In genomic region chr6:132525866-132526265, GRCh38 we compare ENCODE assay signal across 33 cellular contexts. TPM values are rescaled to one million over a fixed set of nuclear protein-coding genes. Genes with fewer than 3 reads are reported as not detected.
"Had no signal": no experiment of that assay in that cellular context is flagged by ENCODE, and none has a peak within 500 bp of the region (broad histone marks: within the 10 kb centered on the region; RNA-seq: fewer than 3 reads in every experiment).

No MANE protein-coding gene starts in this region.

- H3K4me1 ChIP-seq: ascending aorta, body of pancreas, Peyer's patch had no signal

- DNase-seq: activated CD4-positive, alpha-beta memory T cell treated with anti-CD3 and anti-CD28 coated beads for 36 hours; activated CD4-positive, alpha-beta T cell treated with anti-CD3 and anti-CD28 coated beads, Interleukin-2, amount 10 ng/mL, durations not matched to agents 7 days and 5 days; activated CD4-positive, CD25-positive, alpha-beta regulatory T cell; activated CD8-positive, alpha-beta memory T cell treated with anti-CD3 and anti-CD28 coated beads for 24 hours; activated effector memory CD4-positive, alpha-beta T cell treated with anti-CD3 and anti-CD28 coated beads, Interleukin-2, amount 50 U/mL, for 16 hours; activated naive CD4-positive, alpha-beta T cell treated with anti-CD3 and anti-CD28 coated beads, Interleukin-2, amount 10 ng/mL, durations not matched to agents 7 days and 5 days; activated naive CD8-positive, alpha-beta T cell treated with anti-CD3 and anti-CD28 coated beads, Interleukin-2, amount 50 U/mL, for 24 hours; activated T-cell treated with anti-CD3 and anti-CD28 coated beads, Interleukin-2, amount 50 U/mL, for 4 hours; amniotic stem cell; body of pancreas; central memory CD4-positive, alpha-beta T cell; Karpas-422; NCI-H1092; NCI-H1417; NCI-H1694; NCI-H2029; NCI-H2107; NCI-H2171 treated with DMSO at 0.1 percent for 48 hours; NCI-H226; NCI-H526; NCI-H774; NK-92 treated with Interleukin-12 subunit alpha and Interleukin-12 subunit beta, amount 100 ng/mL, for 24 hours; OCI-M1; Peyer's patch; SHP77 treated with DMSO at 0.1 percent for 48 hours; T-helper 17 cell; T-helper 9 cell had no signal

- FAIRE-seq: bronchial epithelial cell, K562, TTC549 had no signal

- H3K4me1 Mint-ChIP-seq: T-helper 17 cell had no signal

- ATAC-seq: activated naive CD8-positive, alpha-beta T cell treated with anti-CD3 and anti-CD28 coated beads, Interleukin-2, amount 50 U/mL, for 24 hours; activated T-cell treated with anti-CD3 and anti-CD28 coated beads, Interleukin-2, amount 50 U/mL, for 4 hours; body of pancreas; K562; T-helper 17 cell had no signal

- H3K36me3 ChIP-seq: ascending aorta, Peyer's patch had no signal

- H3K36me3 Mint-ChIP-seq: activated CD4-positive, alpha-beta memory T cell treated with anti-CD3 and anti-CD28 coated beads for 36 hours; activated naive CD4-positive, alpha-beta T cell treated with anti-CD3 and anti-CD28 coated beads, Interleukin-2, amount 10 ng/mL, durations not matched to agents 7 days and 5 days had no signal

- H3K4me3 Mint-ChIP-seq: activated CD4-positive, alpha-beta memory T cell treated with anti-CD3 and anti-CD28 coated beads for 36 hours; activated CD4-positive, alpha-beta T cell treated with anti-CD3 and anti-CD28 coated beads, Interleukin-2, amount 10 ng/mL, durations not matched to agents 7 days and 5 days; activated naive CD4-positive, alpha-beta T cell treated with anti-CD3 and anti-CD28 coated beads, Interleukin-2, amount 10 ng/mL, durations not matched to agents 7 days and 5 days; activated naive CD8-positive, alpha-beta T cell treated with anti-CD3 and anti-CD28 coated beads, Interleukin-2, amount 50 U/mL, for 24 hours; activated T-cell treated with anti-CD3 and anti-CD28 coated beads, Interleukin-2, amount 50 U/mL, for 4 hours; T-helper 17 cell had no signal

- H3K27ac Mint-ChIP-seq: activated CD4-positive, alpha-beta memory T cell treated with anti-CD3 and anti-CD28 coated beads for 36 hours; activated CD4-positive, alpha-beta T cell treated with anti-CD3 and anti-CD28 coated beads, Interleukin-2, amount 10 ng/mL, durations not matched to agents 7 days and 5 days; activated naive CD4-positive, alpha-beta T cell treated with anti-CD3 and anti-CD28 coated beads, Interleukin-2, amount 10 ng/mL, durations not matched to agents 7 days and 5 days; activated naive CD8-positive, alpha-beta T cell treated with anti-CD3 and anti-CD28 coated beads, Interleukin-2, amount 50 U/mL, for 24 hours; T-helper 17 cell had no signal

- H3K27me3 ChIP-seq: ascending aorta, body of pancreas, Peyer's patch had no signal

- H3K4me3 ChIP-seq: ascending aorta, body of pancreas, K562, Peyer's patch had no signal

- H3K27ac ChIP-seq: ascending aorta, body of pancreas, Peyer's patch had no signal

- H3K9me3 ChIP-seq: ascending aorta, body of pancreas, Peyer's patch had no signal

- H3K9me3 Mint-ChIP-seq: activated CD4-positive, alpha-beta memory T cell treated with anti-CD3 and anti-CD28 coated beads for 36 hours; activated CD4-positive, alpha-beta T cell treated with anti-CD3 and anti-CD28 coated beads, Interleukin-2, amount 10 ng/mL, durations not matched to agents 7 days and 5 days; activated naive CD4-positive, alpha-beta T cell treated with anti-CD3 and anti-CD28 coated beads, Interleukin-2, amount 10 ng/mL, durations not matched to agents 7 days and 5 days; activated naive CD8-positive, alpha-beta T cell treated with anti-CD3 and anti-CD28 coated beads, Interleukin-2, amount 50 U/mL, for 24 hours; activated T-cell treated with anti-CD3 and anti-CD28 coated beads, Interleukin-2, amount 50 U/mL, for 4 hours had no signal

RNA-seq across cellular contexts. Expression of gene TAAR9, which starts 12.2 kb away (rescaled TPM):
- total RNA-seq: activated CD4-positive, alpha-beta memory T cell treated with anti-CD3 and anti-CD28 coated beads for 36 hours; activated CD4-positive, alpha-beta T cell treated with anti-CD3 and anti-CD28 coated beads, Interleukin-2, amount 10 ng/mL, durations not matched to agents 7 days and 5 days; activated T-cell treated with anti-CD3 and anti-CD28 coated beads, Interleukin-2, amount 50 U/mL, for 4 hours; ascending aorta; body of pancreas; bronchial epithelial cell; chondrocyte; K562; NCI-H460; Peyer's patch; T-helper 17 cell had no signal
- polyA plus RNA-seq: K562 had no signal

RNA-seq across cellular contexts. Expression of gene TAAR8, which starts 26.6 kb away (rescaled TPM):
- total RNA-seq: activated CD4-positive, alpha-beta memory T cell treated with anti-CD3 and anti-CD28 coated beads for 36 hours; activated CD4-positive, alpha-beta T cell treated with anti-CD3 and anti-CD28 coated beads, Interleukin-2, amount 10 ng/mL, durations not matched to agents 7 days and 5 days; activated T-cell treated with anti-CD3 and anti-CD28 coated beads, Interleukin-2, amount 50 U/mL, for 4 hours; ascending aorta; body of pancreas; bronchial epithelial cell; chondrocyte; K562; NCI-H460; Peyer's patch; T-helper 17 cell had no signal
- polyA plus RNA-seq: K562 had no signal

RNA-seq across cellular contexts. Expression of gene TAAR6, which starts 44.3 kb away (rescaled TPM):
- total RNA-seq: activated CD4-positive, alpha-beta memory T cell treated with anti-CD3 and anti-CD28 coated beads for 36 hours; activated CD4-positive, alpha-beta T cell treated with anti-CD3 and anti-CD28 coated beads, Interleukin-2, amount 10 ng/mL, durations not matched to agents 7 days and 5 days; activated T-cell treated with anti-CD3 and anti-CD28 coated beads, Interleukin-2, amount 50 U/mL, for 4 hours; ascending aorta; body of pancreas; bronchial epithelial cell; chondrocyte; K562; NCI-H460; Peyer's patch; T-helper 17 cell had no signal
- polyA plus RNA-seq: K562 had no signal
